31 cellular contexts compared by ENCODE assay signal in the genomic region with DNA sequence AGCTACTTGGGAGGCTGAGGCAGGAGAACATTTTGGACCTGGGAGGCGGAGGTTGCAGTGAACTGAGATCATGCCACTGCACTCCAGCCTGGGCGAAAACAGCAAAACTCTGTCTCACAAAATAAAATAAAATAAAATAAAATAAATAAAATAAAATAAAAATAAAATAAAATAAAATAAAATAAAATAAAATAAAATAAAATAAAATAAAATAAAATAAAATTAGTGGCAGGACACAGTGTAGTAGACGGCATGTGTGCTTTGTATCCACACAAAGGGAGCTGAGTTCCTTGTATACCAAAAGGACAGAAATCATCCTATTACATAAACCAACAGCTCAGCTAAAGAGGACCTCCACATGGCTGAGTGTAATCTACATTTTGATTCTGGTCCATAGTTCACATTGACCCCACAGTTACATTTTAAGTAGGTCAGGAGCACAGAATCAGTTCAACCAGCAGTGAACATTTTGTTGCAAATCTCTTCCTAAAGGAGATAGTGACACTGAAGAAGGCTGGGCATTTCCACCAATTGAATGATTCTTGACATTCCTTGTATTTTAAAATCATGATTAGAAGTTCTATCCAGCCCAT.
"Had no signal": no experiment of that assay in that cellular context is flagged by ENCODE, and none has a peak within 500 bp of the region (broad histone marks: within the 10 kb centered on the region; RNA-seq: fewer than 3 reads in every experiment).

No MANE protein-coding gene starts in this region.

- H3K27me3 Mint-ChIP-seq: naive B cell had no signal

- H3K4me3 Mint-ChIP-seq: mesothelial cell of epicardium; naive B cell; nephron; neural progenitor cell; stimulated activated effector memory CD8-positive, alpha-beta T cell treated with anti-CD3 and anti-CD28 coated beads, Interleukin-12 subunit alpha, Interleukin-12 subunit beta, amount 100 ng/mL, for 72 hours had no signal

- H3K36me3 ChIP-seq: neural progenitor cell, prostate gland, right atrium auricular region had no signal

- H3K9me3 ChIP-seq: esophagus squamous epithelium, heart right ventricle, left ventricle myocardium inferior, lower lobe of right lung, mucosa of descending colon, prostate gland, right atrium auricular region, sigmoid colon, stomach, thoracic aorta, tibial nerve, upper lobe of left lung had no signal

- DNase-seq: dermis blood vessel endothelial cell; effector memory CD4-positive, alpha-beta T cell; erythroblast; esophagus squamous epithelium; foreskin melanocyte; glutamatergic neuron; heart right ventricle; hippocampal formation; left cardiac atrium; left ventricle myocardium inferior; lower lobe of right lung; mucosa of descending colon; naive B cell; sigmoid colon; stimulated activated CD4-positive, alpha-beta T cell treated with anti-CD3 and anti-CD28 coated beads, Interleukin-2, amount 100 ng/mL, for 24 hours; stimulated activated CD4-positive, alpha-beta T cell treated with anti-CD3 and anti-CD28 coated beads, Interleukin-4, amount 100 ng/mL, for 24 hours; stimulated activated naive CD4-positive, alpha-beta T cell treated with Interleukin-2 at 50 U/mL for 16 hours; stomach; substantia nigra; upper lobe of left lung had no signal

- H3K4me1 Mint-ChIP-seq: neural progenitor cell had no signal

- H3K9me3 Mint-ChIP-seq: mesothelial cell of epicardium; naive B cell; nephron; neural progenitor cell; stimulated activated effector memory CD8-positive, alpha-beta T cell treated with anti-CD3 and anti-CD28 coated beads, Interleukin-12 subunit alpha, Interleukin-12 subunit beta, amount 100 ng/mL, for 72 hours had no signal

- H3K4me3 ChIP-seq: coronary artery, esophagus squamous epithelium, heart right ventricle, left ventricle myocardium inferior, lower lobe of right lung, mucosa of descending colon, neural progenitor cell, prostate gland, right atrium auricular region, sigmoid colon, stomach, thoracic aorta, tibial nerve, upper lobe of left lung had no signal

- ATAC-seq: heart right ventricle; left cardiac atrium; lower lobe of right lung; mucosa of descending colon; stimulated activated effector memory CD8-positive, alpha-beta T cell treated with anti-CD3 and anti-CD28 coated beads, Interleukin-12 subunit alpha, Interleukin-12 subunit beta, amount 100 ng/mL, for 72 hours had no signal

- H3K9ac ChIP-seq: neural progenitor cell had no signal

- FAIRE-seq: islet of Langerhans, urothelium cell line had no signal

- H3K4me2 ChIP-seq: neural progenitor cell had no signal

- H2AFZ ChIP-seq: neural progenitor cell had no signal

- H3K27ac ChIP-seq: coronary artery, esophagus squamous epithelium, left ventricle myocardium inferior, lower lobe of right lung, neural progenitor cell, prostate gland, right atrium auricular region, sigmoid colon, stomach, tibial nerve, upper lobe of left lung had no signal

- H3K36me3 Mint-ChIP-seq: mesothelial cell of epicardium, neural progenitor cell had no signal

- H3K27ac Mint-ChIP-seq: mesothelial cell of epicardium; nephron; neural progenitor cell; stimulated activated effector memory CD8-positive, alpha-beta T cell treated with anti-CD3 and anti-CD28 coated beads, Interleukin-12 subunit alpha, Interleukin-12 subunit beta, amount 100 ng/mL, for 72 hours had no signal

- H3K4me1 ChIP-seq: neural progenitor cell had no signal

- H3K27me3 ChIP-seq: esophagus squamous epithelium, heart right ventricle, neural progenitor cell, right atrium auricular region, sigmoid colon, stomach, tibial nerve, upper lobe of left lung had no signal
